1 cellular context compared by ENCODE assay signal in the genomic region with DNA sequence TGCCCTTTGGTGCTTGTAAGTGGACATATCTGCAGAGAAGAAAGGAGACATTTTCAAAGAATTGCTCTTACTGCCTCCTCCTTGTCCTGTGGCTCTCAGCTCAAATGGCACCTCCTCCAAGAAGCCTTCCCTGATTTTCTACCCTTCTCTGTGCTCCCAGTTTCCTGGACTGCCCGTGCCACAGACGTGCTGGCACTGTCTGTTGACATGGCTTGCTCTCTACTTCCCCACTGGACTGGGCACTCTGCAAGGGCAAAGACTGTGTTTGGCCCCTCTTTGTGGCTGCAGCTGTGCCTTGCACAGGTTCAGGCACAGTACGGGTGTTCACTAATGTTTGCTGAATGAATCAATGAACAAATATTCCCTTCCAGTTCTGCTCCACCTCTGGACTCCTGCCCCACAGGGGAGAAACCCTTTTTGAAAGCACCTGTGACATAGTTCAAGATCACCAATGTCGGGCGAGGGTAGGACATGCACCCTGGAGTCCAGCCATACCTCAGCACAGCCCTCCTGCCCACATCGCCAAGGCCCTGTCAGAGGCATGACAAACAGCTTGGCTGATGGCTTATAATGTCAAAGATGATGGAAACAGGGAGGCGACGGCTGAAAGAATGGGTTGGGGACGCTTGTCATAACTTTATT.
TF ChIP-seq lines count a peak whose summit lies in the region.

No MANE protein-coding gene starts in this region.

TF ChIP-seq in HepG2, 621 proteins besides CTCF, POLR2A, EP300 and RAD21 (continued from another document and continues in another):
- TF ChIP-seq, protein P1, sequence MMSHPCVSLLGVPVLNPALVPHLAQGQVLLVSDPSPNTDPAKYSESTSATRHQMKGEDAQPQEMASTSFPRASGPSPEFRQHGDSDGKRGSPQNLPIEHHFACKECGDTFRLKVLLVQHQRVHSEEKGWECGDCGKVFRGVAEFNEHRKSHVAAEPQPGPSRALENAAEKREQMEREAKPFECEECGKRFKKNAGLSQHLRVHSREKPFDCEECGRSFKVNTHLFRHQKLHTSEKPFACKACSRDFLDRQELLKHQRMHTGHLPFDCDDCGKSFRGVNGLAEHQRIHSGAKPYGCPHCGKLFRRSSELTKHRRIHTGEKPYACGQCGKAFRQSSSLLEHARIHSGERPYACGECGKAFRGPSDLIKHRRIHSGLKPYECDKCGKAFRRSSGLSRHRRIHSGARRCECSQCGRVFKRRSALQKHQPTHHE (CRISPR knock-in tag; IDR thresholded peaks at IDR 0.05; ENCODE audit: borderline replicate concordance): no peak
- TF ChIP-seq, protein P2, sequence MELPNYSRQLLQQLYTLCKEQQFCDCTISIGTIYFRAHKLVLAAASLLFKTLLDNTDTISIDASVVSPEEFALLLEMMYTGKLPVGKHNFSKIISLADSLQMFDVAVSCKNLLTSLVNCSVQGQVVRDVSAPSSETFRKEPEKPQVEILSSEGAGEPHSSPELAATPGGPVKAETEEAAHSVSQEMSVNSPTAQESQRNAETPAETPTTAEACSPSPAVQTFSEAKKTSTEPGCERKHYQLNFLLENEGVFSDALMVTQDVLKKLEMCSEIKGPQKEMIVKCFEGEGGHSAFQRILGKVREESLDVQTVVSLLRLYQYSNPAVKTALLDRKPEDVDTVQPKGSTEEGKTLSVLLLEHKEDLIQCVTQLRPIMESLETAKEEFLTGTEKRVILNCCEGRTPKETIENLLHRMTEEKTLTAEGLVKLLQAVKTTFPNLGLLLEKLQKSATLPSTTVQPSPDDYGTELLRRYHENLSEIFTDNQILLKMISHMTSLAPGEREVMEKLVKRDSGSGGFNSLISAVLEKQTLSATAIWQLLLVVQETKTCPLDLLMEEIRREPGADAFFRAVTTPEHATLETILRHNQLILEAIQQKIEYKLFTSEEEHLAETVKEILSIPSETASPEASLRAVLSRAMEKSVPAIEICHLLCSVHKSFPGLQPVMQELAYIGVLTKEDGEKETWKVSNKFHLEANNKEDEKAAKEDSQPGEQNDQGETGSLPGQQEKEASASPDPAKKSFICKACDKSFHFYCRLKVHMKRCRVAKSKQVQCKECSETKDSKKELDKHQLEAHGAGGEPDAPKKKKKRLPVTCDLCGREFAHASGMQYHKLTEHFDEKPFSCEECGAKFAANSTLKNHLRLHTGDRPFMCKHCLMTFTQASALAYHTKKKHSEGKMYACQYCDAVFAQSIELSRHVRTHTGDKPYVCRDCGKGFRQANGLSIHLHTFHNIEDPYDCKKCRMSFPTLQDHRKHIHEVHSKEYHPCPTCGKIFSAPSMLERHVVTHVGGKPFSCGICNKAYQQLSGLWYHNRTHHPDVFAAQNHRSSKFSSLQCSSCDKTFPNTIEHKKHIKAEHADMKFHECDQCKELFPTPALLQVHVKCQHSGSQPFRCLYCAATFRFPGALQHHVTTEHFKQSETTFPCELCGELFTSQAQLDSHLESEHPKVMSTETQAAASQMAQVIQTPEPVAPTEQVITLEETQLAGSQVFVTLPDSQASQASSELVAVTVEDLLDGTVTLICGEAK (IDR thresholded peaks at IDR 0.05): no peak
- TF ChIP-seq, protein P2 (CRISPR knock-in tag; IDR thresholded peaks at IDR 0.05): peak; percentile 60; the same call in 1 of the 2 replicates
- TF ChIP-seq, protein P3, sequence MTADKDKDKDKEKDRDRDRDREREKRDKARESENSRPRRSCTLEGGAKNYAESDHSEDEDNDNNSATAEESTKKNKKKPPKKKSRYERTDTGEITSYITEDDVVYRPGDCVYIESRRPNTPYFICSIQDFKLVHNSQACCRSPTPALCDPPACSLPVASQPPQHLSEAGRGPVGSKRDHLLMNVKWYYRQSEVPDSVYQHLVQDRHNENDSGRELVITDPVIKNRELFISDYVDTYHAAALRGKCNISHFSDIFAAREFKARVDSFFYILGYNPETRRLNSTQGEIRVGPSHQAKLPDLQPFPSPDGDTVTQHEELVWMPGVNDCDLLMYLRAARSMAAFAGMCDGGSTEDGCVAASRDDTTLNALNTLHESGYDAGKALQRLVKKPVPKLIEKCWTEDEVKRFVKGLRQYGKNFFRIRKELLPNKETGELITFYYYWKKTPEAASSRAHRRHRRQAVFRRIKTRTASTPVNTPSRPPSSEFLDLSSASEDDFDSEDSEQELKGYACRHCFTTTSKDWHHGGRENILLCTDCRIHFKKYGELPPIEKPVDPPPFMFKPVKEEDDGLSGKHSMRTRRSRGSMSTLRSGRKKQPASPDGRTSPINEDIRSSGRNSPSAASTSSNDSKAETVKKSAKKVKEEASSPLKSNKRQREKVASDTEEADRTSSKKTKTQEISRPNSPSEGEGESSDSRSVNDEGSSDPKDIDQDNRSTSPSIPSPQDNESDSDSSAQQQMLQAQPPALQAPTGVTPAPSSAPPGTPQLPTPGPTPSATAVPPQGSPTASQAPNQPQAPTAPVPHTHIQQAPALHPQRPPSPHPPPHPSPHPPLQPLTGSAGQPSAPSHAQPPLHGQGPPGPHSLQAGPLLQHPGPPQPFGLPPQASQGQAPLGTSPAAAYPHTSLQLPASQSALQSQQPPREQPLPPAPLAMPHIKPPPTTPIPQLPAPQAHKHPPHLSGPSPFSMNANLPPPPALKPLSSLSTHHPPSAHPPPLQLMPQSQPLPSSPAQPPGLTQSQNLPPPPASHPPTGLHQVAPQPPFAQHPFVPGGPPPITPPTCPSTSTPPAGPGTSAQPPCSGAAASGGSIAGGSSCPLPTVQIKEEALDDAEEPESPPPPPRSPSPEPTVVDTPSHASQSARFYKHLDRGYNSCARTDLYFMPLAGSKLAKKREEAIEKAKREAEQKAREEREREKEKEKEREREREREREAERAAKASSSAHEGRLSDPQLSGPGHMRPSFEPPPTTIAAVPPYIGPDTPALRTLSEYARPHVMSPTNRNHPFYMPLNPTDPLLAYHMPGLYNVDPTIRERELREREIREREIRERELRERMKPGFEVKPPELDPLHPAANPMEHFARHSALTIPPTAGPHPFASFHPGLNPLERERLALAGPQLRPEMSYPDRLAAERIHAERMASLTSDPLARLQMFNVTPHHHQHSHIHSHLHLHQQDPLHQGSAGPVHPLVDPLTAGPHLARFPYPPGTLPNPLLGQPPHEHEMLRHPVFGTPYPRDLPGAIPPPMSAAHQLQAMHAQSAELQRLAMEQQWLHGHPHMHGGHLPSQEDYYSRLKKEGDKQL (CRISPR knock-in tag; IDR thresholded peaks at IDR 0.05; ENCODE audit: low read depth): no peak
- TF ChIP-seq TCF7 (IDR thresholded peaks at IDR 0.05; ENCODE audit: low read depth): no peak
- TF ChIP-seq BCL6 (CRISPR knock-in tag; IDR thresholded peaks at IDR 0.05): peak; percentile 37
- no peak; the same call in none of the 2 replicates for TF ChIP-seq FOXO1 (CRISPR knock-in tag; IDR thresholded peaks at IDR 0.05)
- TF ChIP-seq ZNF510 (CRISPR knock-in tag; IDR thresholded peaks at IDR 0.05; ENCODE audit: low read depth): no peak
- no peak for TF ChIP-seq ZC3H4 (CRISPR knock-in tag; IDR thresholded peaks at IDR 0.05; ENCODE audit: borderline replicate concordance)
- TF ChIP-seq, protein P4, sequence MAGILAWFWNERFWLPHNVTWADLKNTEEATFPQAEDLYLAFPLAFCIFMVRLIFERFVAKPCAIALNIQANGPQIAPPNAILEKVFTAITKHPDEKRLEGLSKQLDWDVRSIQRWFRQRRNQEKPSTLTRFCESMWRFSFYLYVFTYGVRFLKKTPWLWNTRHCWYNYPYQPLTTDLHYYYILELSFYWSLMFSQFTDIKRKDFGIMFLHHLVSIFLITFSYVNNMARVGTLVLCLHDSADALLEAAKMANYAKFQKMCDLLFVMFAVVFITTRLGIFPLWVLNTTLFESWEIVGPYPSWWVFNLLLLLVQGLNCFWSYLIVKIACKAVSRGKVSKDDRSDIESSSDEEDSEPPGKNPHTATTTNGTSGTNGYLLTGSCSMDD (CRISPR knock-in tag; IDR thresholded peaks at IDR 0.05): no peak
- TF ChIP-seq BRD4 (CRISPR knock-in tag; IDR thresholded peaks at IDR 0.05): no peak
- TF ChIP-seq MIXL1 (CRISPR knock-in tag; IDR thresholded peaks at IDR 0.05): 0 out of 2 replicates have a peak, but pooled peaks have one; percentile 30
- TF ChIP-seq CHD2 (IDR thresholded peaks at IDR 0.05; ENCODE audit: low read depth, low read length): no peak
- TF ChIP-seq STAG1 (CRISPR knock-in tag; IDR thresholded peaks at IDR 0.05): no peak
- TF ChIP-seq REPIN1 (CRISPR knock-in tag; IDR thresholded peaks at IDR 0.05; ENCODE audit: borderline replicate concordance, low read depth): no peak
- peak; percentile 94 for TF ChIP-seq ZFP36 (IDR thresholded peaks at IDR 0.05; ENCODE audit: borderline replicate concordance, low read depth, low read length, partially characterized antibody)
- TF ChIP-seq, protein P5, sequence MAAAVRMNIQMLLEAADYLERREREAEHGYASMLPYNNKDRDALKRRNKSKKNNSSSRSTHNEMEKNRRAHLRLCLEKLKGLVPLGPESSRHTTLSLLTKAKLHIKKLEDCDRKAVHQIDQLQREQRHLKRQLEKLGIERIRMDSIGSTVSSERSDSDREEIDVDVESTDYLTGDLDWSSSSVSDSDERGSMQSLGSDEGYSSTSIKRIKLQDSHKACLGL (CRISPR knock-in tag; IDR thresholded peaks at IDR 0.05): no peak
- TF ChIP-seq RCOR2 (CRISPR knock-in tag; IDR thresholded peaks at IDR 0.05): 0 out of 2 replicates have a peak, but pooled peaks have one; percentile 67
- no peak for TF ChIP-seq ZNF556 (CRISPR knock-in tag; IDR thresholded peaks at IDR 0.05; ENCODE audit: borderline replicate concordance)
- no peak for TF ChIP-seq ZNF446 (CRISPR knock-in tag; IDR thresholded peaks at IDR 0.05)
- TF ChIP-seq, protein P6, sequence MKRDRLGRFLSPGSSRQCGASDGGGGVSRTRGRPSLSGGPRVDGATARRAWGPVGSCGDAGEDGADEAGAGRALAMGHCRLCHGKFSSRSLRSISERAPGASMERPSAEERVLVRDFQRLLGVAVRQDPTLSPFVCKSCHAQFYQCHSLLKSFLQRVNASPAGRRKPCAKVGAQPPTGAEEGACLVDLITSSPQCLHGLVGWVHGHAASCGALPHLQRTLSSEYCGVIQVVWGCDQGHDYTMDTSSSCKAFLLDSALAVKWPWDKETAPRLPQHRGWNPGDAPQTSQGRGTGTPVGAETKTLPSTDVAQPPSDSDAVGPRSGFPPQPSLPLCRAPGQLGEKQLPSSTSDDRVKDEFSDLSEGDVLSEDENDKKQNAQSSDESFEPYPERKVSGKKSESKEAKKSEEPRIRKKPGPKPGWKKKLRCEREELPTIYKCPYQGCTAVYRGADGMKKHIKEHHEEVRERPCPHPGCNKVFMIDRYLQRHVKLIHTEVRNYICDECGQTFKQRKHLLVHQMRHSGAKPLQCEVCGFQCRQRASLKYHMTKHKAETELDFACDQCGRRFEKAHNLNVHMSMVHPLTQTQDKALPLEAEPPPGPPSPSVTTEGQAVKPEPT (CRISPR knock-in tag; IDR thresholded peaks at IDR 0.05; ENCODE audit: low read depth): no peak
- TF ChIP-seq ZNF7 (CRISPR knock-in tag; IDR thresholded peaks at IDR 0.05): no peak
- TF ChIP-seq HNRNPUL1 (IDR thresholded peaks at IDR 0.05; ENCODE audit: low read depth, low read length): no peak
- no peak for TF ChIP-seq ZNF605 (CRISPR knock-in tag; IDR thresholded peaks at IDR 0.05)
- TF ChIP-seq ZNF543 (CRISPR knock-in tag; IDR thresholded peaks at IDR 0.05): no peak
- no peak for TF ChIP-seq RFXANK (CRISPR knock-in tag; IDR thresholded peaks at IDR 0.05)
- peak; percentile 13; the same call in 1 of the 2 replicates for TF ChIP-seq SMC3 (IDR thresholded peaks at IDR 0.05; ENCODE audit: low read length)
- TF ChIP-seq ZNF547 (CRISPR knock-in tag; IDR thresholded peaks at IDR 0.05): no peak
- peak; percentile 61 for TF ChIP-seq SP5 (CRISPR knock-in tag; IDR thresholded peaks at IDR 0.05; ENCODE audit: borderline replicate concordance, low read depth)
- no peak for TF ChIP-seq RAD51 (IDR thresholded peaks at IDR 0.05; ENCODE audit: borderline replicate concordance)
- no peak for TF ChIP-seq HMG20B (CRISPR knock-in tag; conservative IDR thresholded peaks at IDR 0.05)
- TF ChIP-seq SALL1 (CRISPR knock-in tag; IDR thresholded peaks at IDR 0.05): peak; percentile 87
- TF ChIP-seq, protein P7, sequence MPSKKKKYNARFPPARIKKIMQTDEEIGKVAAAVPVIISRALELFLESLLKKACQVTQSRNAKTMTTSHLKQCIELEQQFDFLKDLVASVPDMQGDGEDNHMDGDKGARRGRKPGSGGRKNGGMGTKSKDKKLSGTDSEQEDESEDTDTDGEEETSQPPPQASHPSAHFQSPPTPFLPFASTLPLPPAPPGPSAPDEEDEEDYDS (CRISPR knock-in tag; IDR thresholded peaks at IDR 0.05): no peak
- TF ChIP-seq ZNF34 (CRISPR knock-in tag; IDR thresholded peaks at IDR 0.05; ENCODE audit: borderline replicate concordance): no peak
- peak; percentile 78 for TF ChIP-seq PITX1 (CRISPR knock-in tag; IDR thresholded peaks at IDR 0.05)
- no peak for TF ChIP-seq ZFP62 (CRISPR knock-in tag; IDR thresholded peaks at IDR 0.05)
- TF ChIP-seq HNRNPL (IDR thresholded peaks at IDR 0.05; ENCODE audit: low read depth, low read length): no peak
- no peak for TF ChIP-seq AGO1 (IDR thresholded peaks at IDR 0.05; ENCODE audit: low read depth, low read length, poor library complexity, severe bottlenecking)
- TF ChIP-seq ZNF12 (CRISPR knock-in tag; IDR thresholded peaks at IDR 0.05): no peak
- no peak for TF ChIP-seq ZNF878 (CRISPR knock-in tag; IDR thresholded peaks at IDR 0.05)
- TF ChIP-seq SMAD1 (CRISPR knock-in tag; IDR thresholded peaks at IDR 0.05; ENCODE audit: borderline replicate concordance, low read depth): no peak
- TF ChIP-seq ZNF431 (CRISPR knock-in tag; IDR thresholded peaks at IDR 0.05; ENCODE audit: borderline replicate concordance, low read depth): no peak
- no peak for TF ChIP-seq ZNF598 (CRISPR knock-in tag; IDR thresholded peaks at IDR 0.05; ENCODE audit: borderline replicate concordance)
- TF ChIP-seq ZNF713 (CRISPR knock-in tag; IDR thresholded peaks at IDR 0.05): no peak
- TF ChIP-seq ZBTB7A (CRISPR knock-in tag; IDR thresholded peaks at IDR 0.05): no peak; the same call in 1 of the 2 replicates
- no peak for TF ChIP-seq SNAPC2 (CRISPR knock-in tag; IDR thresholded peaks at IDR 0.05)
- no peak for TF ChIP-seq ELF1 (CRISPR knock-in tag; IDR thresholded peaks at IDR 0.05)
